Comparison of ENCODE assay signal across 12 cellular contexts in genomic region chr20:62159835-62160234, GRCh38. TPM values are rescaled to one million over a fixed set of nuclear protein-coding genes. Genes with fewer than 3 reads are reported as not detected.
A peak's percentile ranks its signal among the peaks of the same experiment; 100 is the strongest.
DNase-seq lines count a peak whose midpoint lies in the region; ATAC-seq and TF ChIP-seq lines count a peak whose summit lies in the region.
"Had no signal": no experiment of that assay in that cellular context is flagged by ENCODE, and none has a peak within 500 bp of the region (broad histone marks: within the 10 kb centered on the region; RNA-seq: fewer than 3 reads in every experiment).

No MANE protein-coding gene starts in this region.

- H3K27ac ChIP-seq in RWPE1, result peak overlapping the region; percentile 89

- TF ChIP-seq CTCF in RWPE1 (conservative IDR thresholded peaks at IDR 0.05; ENCODE audit: low read depth), result no peak
- TF ChIP-seq CTCF in MCF 10A (IDR thresholded peaks at IDR 0.05; ENCODE audit: unreplicated experiment), result no peak

- peaks cover 32% of the 10 kb centered on the region for H3K4me1 Mint-ChIP-seq in MCF 10A (ENCODE audit: insufficient read depth, unreplicated experiment)

- no peaks in the 10 kb centered on the region for H3K9me3 Mint-ChIP-seq in MCF 10A (ENCODE audit: unreplicated experiment)
- H3K9me3 Mint-ChIP-seq: naive thymus-derived CD8-positive, alpha-beta T cell had no signal

- H3K27me3 Mint-ChIP-seq in MCF 10A (ENCODE audit: insufficient read depth, unreplicated experiment), result no peaks in the 10 kb centered on the region
- H3K27me3 Mint-ChIP-seq: naive thymus-derived CD8-positive, alpha-beta T cell had no signal

- DNase-seq in RWPE1 (ENCODE audit: low spot score) (peak; percentile 97), MCF 10A (ENCODE audit: unreplicated experiment) (peak; percentile 85), ACHN (no peak), mesenteric fat pad (ENCODE audit: low spot score) (no peak)
- DNase-seq in stimulated activated CD4-positive, alpha-beta T cell treated with anti-CD3 and anti-CD28 coated beads, Interleukin-4, amount 100 ng/mL, for 48 hours (ENCODE audit: low read depth in 2 of 2), result peak; percentile 59 to 76
- DNase-seq in central memory CD4-positive, alpha-beta T cell, result no peak
- DNase-seq: aorta; GF-D8; naive thymus-derived CD8-positive, alpha-beta T cell had no signal

- peak overlapping the region; percentile 62 for H3K4me3 Mint-ChIP-seq in MCF 10A (ENCODE audit: unreplicated experiment)
- H3K4me3 Mint-ChIP-seq: naive thymus-derived CD8-positive, alpha-beta T cell had no signal

- peak; percentile 81 for ATAC-seq in GM19463 (IDR thresholded peaks at IDR 0.05; ENCODE audit: unreplicated experiment)
- ATAC-seq in HG03045 (IDR thresholded peaks at IDR 0.05; ENCODE audit: unreplicated experiment), result no peak
- ATAC-seq: naive thymus-derived CD8-positive, alpha-beta T cell; Panc1 had no signal

- peak overlapping the region; percentile 67 for H3K27ac Mint-ChIP-seq in MCF 10A (ENCODE audit: low read depth, unreplicated experiment)

- POLR2A ChIA-PET in RWPE1 (lab: Yijun Ruan, JAX; ENCODE audit: low non-redundant PET) (no interaction called here), MCF 10A (lab: Yijun Ruan, JAX) (interaction anchor here (1.4 to 1.5 kb wide), 2 partner anchors 23 to 93 kb away, joined by 3 to 4 read pairs; partner anchors contain the start of gene MTG2)

- BruUV-seq in MCF 10A (replicated peaks; lab: Mats Ljungman, UMichigan), result no TSS peak

- intact Hi-C loops in MCF 10A (cut with micrococcal nuclease), result no loop called here

- in situ Hi-C loops in ACHN (cut with HindIII; ENCODE audit: low pct_ligation_motif_present, low pct_unique_long_range_greater_than_20kb, low sequenced_read_pairs), result no loop called here

- peaks cover 15% of the 10 kb centered on the region for H3K36me3 Mint-ChIP-seq in MCF 10A (ENCODE audit: insufficient read depth, unreplicated experiment)

- CTCF ChIA-PET in RWPE1 (lab: Yijun Ruan, JAX) (interaction anchor here (0.6 to 1.3 kb wide), 2 partner anchors 82 to 180 kb away, joined by 4 read pairs; no protein-coding TSS in a partner anchor), MCF 10A (lab: Yijun Ruan, JAX) (interaction anchor here (0.6 kb wide), 1 partner anchor 10 kb away, joined by 3 read pairs; no protein-coding TSS in a partner anchor)

RNA-seq across cellular contexts. Expression of gene SS18L1, which starts 16.3 kb away (rescaled TPM):
- total RNA-seq in MCF 10A (2022), result 16.1 and 17.9 TPM in 2 replicates
- total RNA-seq in mesenteric fat pad, result 9.0 TPM

RNA-seq across cellular contexts. Expression of gene PSMA7, which starts 16.6 kb away (rescaled TPM):
- total RNA-seq in MCF 10A (2022) (362 and 419 TPM in 2 replicates), mesenteric fat pad (258 TPM)

RNA-seq across cellular contexts. Expression of gene MTG2, which starts 23.0 kb away (rescaled TPM):
- total RNA-seq in MCF 10A (2022) (46.9 and 61.0 TPM in 2 replicates), mesenteric fat pad (29.9 TPM)

RNA-seq across cellular contexts. Expression of gene LSM14B, which starts 37.6 kb away (rescaled TPM):
- 33.3 and 35.1 TPM in 2 replicates for total RNA-seq in MCF 10A (2022)
- 23.7 TPM for total RNA-seq in mesenteric fat pad

Comparison
In these comparisons a context has a peak if more than half of its experiments do, and no peak if none do; other contexts are left out.
1. DNase-seq: peak in RWPE1 (single experiment), MCF 10A (single experiment) and stimulated activated CD4-positive, alpha-beta T cell treated with anti-CD3 and anti-CD28 coated beads, Interleukin-4, amount 100 ng/mL, for 48 hours (2 of 2); none in ACHN (single experiment), mesenteric fat pad (single experiment) and central memory CD4-positive, alpha-beta T cell (single experiment).